Comparison of ENCODE assay signal across 15 cellular contexts in the genomic region with DNA sequence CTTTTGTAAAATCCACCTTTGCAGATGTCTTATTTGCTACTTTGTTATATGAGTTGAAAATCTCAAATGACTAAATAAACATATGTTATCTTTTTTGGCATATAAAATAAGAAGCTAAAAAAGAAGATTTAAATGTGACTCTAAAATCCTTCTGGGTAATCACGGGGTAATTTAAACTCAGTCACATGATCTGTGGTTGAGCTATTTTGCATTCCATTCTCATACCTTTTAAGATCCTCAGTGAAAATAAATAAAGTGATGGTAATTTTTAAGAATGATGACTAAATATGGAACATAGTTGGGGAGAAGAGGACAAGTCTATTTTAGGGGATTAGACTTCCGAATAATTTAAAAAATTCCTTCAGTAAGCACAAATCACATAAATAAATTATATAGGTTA.
DNase-seq lines count a peak whose midpoint lies in the region; ATAC-seq and TF ChIP-seq lines count a peak whose summit lies in the region.
"Had no signal": no experiment of that assay in that cellular context is flagged by ENCODE, and none has a peak within 500 bp of the region (broad histone marks: within the 10 kb centered on the region; RNA-seq: fewer than 3 reads in every experiment).

No MANE protein-coding gene starts in this region.

- H3K18ac ChIP-seq in IMR-90 (ENCODE audit: low read depth, low read length) = no peak overlapping the region

- no CpG with 5 or more reads among the region's 2 CpGs for WGBS in IMR-90 (ENCODE audit: extremely low coverage in 2 of 2, insufficient read length in 1 of 2), 2 experiments

- no peak overlapping the region for H2BK5ac ChIP-seq in IMR-90 (ENCODE audit: low read depth, low read length, poor library complexity, severe bottlenecking)

- H3K79me2 ChIP-seq in PC-9 (ENCODE audit: low read depth) = no peaks in the 10 kb centered on the region

- H3F3A ChIP-seq in PC-9 (ENCODE audit: insufficient read depth, low read depth) = no peaks in the 10 kb centered on the region

- H3K27me3 ChIP-seq in IMR-90 (ENCODE audit: control insufficient read depth, insufficient read depth, low read length) = no peaks in the 10 kb centered on the region
- H3K27me3 ChIP-seq in PC-9 (ENCODE audit: insufficient read depth, low read depth) = no peaks in the 10 kb centered on the region
- H3K27me3 ChIP-seq in breast epithelium = no peaks in the 10 kb centered on the region
- H3K27me3 ChIP-seq in ascending aorta = no peaks in the 10 kb centered on the region
- H3K27me3 ChIP-seq: BLaER1 had no signal

- H3K4ac ChIP-seq in IMR-90 (ENCODE audit: low read depth, low read length) = no peak overlapping the region

- intact Hi-C loops in IMR-90 (cut with micrococcal nuclease) = loop anchor here (5.0 kb wide), 1 partner anchor 211 kb away; no protein-coding TSS in a partner anchor
- intact Hi-C loops in PC-9 (cut with micrococcal nuclease; ENCODE audit: unreplicated experiment) = no loop called here
- intact Hi-C loops in breast epithelium (cut with DNase I; ENCODE audit: low total_unique reads) = no loop called here
- intact Hi-C loops in Right ventricle myocardium inferior (cut with DNase I) = no loop called here
- intact Hi-C loops in ascending aorta (cut with DNase I) = no loop called here

- no peak overlapping the region for H3K56ac ChIP-seq in IMR-90 (ENCODE audit: extremely low read depth, insufficient read depth, low read length)

- H3K4me3 ChIP-seq in IMR-90 (ENCODE audit: insufficient read depth, low read depth, low read length) (no peak overlapping the region), PC-9 (no peak overlapping the region), breast epithelium (no peak overlapping the region), ascending aorta (no peak overlapping the region)
- H3K4me3 ChIP-seq: BLaER1 had no signal

- no peaks in the 10 kb centered on the region for H3K79me1 ChIP-seq in IMR-90 (ENCODE audit: low read depth in 1 of 2, low read length in 2 of 2)

- no peak overlapping the region for H2BK20ac ChIP-seq in IMR-90 (ENCODE audit: low read depth, low read length)

- no peak for TF ChIP-seq POLR2A in IMR-90 (IDR thresholded peaks at IDR 0.05; ENCODE audit: low read depth, low read length)
- TF ChIP-seq POLR2A in breast epithelium (IDR thresholded peaks at IDR 0.05) = no peak

- in situ Hi-C loops in IMR-90 (cut with MboI; ENCODE audit: low sequenced_read_pairs) = no loop called here

- peaks cover 12% of the 10 kb centered on the region for H3K4me1 ChIP-seq in IMR-90 (ENCODE audit: control insufficient read depth, insufficient read depth, low read length)
- H3K4me1 ChIP-seq in PC-9 (replicated peaks; ENCODE audit: insufficient read depth) = no peaks in the 10 kb centered on the region
- no peaks in the 10 kb centered on the region for H3K4me1 ChIP-seq in breast epithelium
- no peaks in the 10 kb centered on the region for H3K4me1 ChIP-seq in ascending aorta
- H3K4me1 ChIP-seq: Caco-2 had no signal

- no peak for TF ChIP-seq RAD21 in IMR-90 (IDR thresholded peaks at IDR 0.05; ENCODE audit: low read length)

- no peak overlapping the region for H3K14ac ChIP-seq in IMR-90 (replicated peaks; ENCODE audit: low read depth, low read length)

- H3K9me2 ChIP-seq in PC-9 (ENCODE audit: insufficient read depth) = no peaks in the 10 kb centered on the region

- peaks cover 4% of the 10 kb centered on the region for H3K9me1 ChIP-seq in IMR-90 (ENCODE audit: insufficient read depth, low read length)

- H4K91ac ChIP-seq in IMR-90 (ENCODE audit: insufficient read depth, low read depth, low read length) = no peak overlapping the region

- H3K9me3 ChIP-seq in IMR-90 (ENCODE audit: control insufficient read depth, insufficient read depth, low read length) (no peaks in the 10 kb centered on the region), PC-9 (ENCODE audit: insufficient read depth, low read depth) (no peaks in the 10 kb centered on the region), breast epithelium (no peaks in the 10 kb centered on the region), ascending aorta (no peaks in the 10 kb centered on the region)
- H3K9me3 ChIP-seq: BLaER1, Caco-2 had no signal

- no peak overlapping the region for H2AK9ac ChIP-seq in IMR-90 (replicated peaks; ENCODE audit: low read depth, low read length, poor library complexity)

- DNase-seq in EH (ENCODE audit: low read depth) = peak; percentile 62
- DNase-seq in IMR-90 = peak; percentile 47
- DNase-seq in astrocyte of the hippocampus (ENCODE audit: low read depth, low spot score) = peak; percentile 33
- peak; percentile 34 for DNase-seq in fibroblast of peridontal ligament (ENCODE audit: extremely low read depth)
- DNase-seq in PC-9 = no peak
- no peak for DNase-seq in breast epithelium (ENCODE audit: low spot score in 2 of 2)
- no peak for DNase-seq in Right ventricle myocardium inferior (ENCODE audit: missing footprints)
- no peak for DNase-seq in ascending aorta (ENCODE audit: low spot score in 2 of 2)
- DNase-seq: AML-193; Caco-2; CD8-positive, alpha-beta memory T cell; DMS53; GOT3; H9 had no signal

- ATAC-seq in IMR-90 (ENCODE audit: low read depth) (no peak), Right ventricle myocardium inferior (no peak)

- dilution Hi-C loops in IMR-90 (cut with HindIII; ENCODE audit: low sequenced_read_pairs, unreplicated experiment) = no loop called here

- no peak overlapping the region for H4K8ac ChIP-seq in IMR-90 (ENCODE audit: low read depth in 2 of 2, low read length in 2 of 2)

- no peak overlapping the region for H3K9ac ChIP-seq in IMR-90 (ENCODE audit: low read depth, low read length)
- H3K9ac ChIP-seq: BLaER1 had no signal

- no peak overlapping the region for H2BK120ac ChIP-seq in IMR-90 (ENCODE audit: low read depth, low read length)

- TF ChIP-seq CTCF in IMR-90 (conservative IDR thresholded peaks at IDR 0.05; ENCODE audit: low read depth, low read length) = no peak
- no peak for TF ChIP-seq CTCF in PC-9 (conservative IDR thresholded peaks at IDR 0.05)
- no peak for TF ChIP-seq CTCF in breast epithelium (IDR thresholded peaks at IDR 0.05)
- no peak for TF ChIP-seq CTCF in ascending aorta (IDR thresholded peaks at IDR 0.05)

- no peak overlapping the region for H4K5ac ChIP-seq in IMR-90 (ENCODE audit: low read depth, low read length)

- H3K27ac ChIP-seq in IMR-90 (ENCODE audit: insufficient read depth, low read length) (no peak overlapping the region), PC-9 (no peak overlapping the region), breast epithelium (no peak overlapping the region), ascending aorta (no peak overlapping the region)
- H3K27ac ChIP-seq: BLaER1 had no signal

- H3K4me2 ChIP-seq in IMR-90 (ENCODE audit: low read depth, low read length) (no peak overlapping the region), PC-9 (no peak overlapping the region)
- H3K4me2 ChIP-seq: BLaER1 had no signal

- no peak overlapping the region for H2BK15ac ChIP-seq in IMR-90 (ENCODE audit: low read depth, low read length)

- H2AK5ac ChIP-seq in IMR-90 (ENCODE audit: low read depth, low read length) = no peak overlapping the region

- H2AFZ ChIP-seq in IMR-90 (replicated peaks; ENCODE audit: low read length, poor library complexity) (no peak overlapping the region), PC-9 (no peak overlapping the region)

- H3K23ac ChIP-seq in IMR-90 (ENCODE audit: low read depth, low read length) = no peak overlapping the region

- H4K20me1 ChIP-seq in IMR-90 (ENCODE audit: insufficient read depth, low read length) (no peaks in the 10 kb centered on the region; the same call in 1 of the 2 replicates), PC-9 (ENCODE audit: insufficient read depth) (no peaks in the 10 kb centered on the region)
- H4K20me1 ChIP-seq: BLaER1 had no signal

- CTCF ChIA-PET in IMR-90 (lab: Yijun Ruan, JAX) = interaction anchor here (0.8 kb wide), 1 partner anchor 9 kb away, joined by 3 read pairs; no protein-coding TSS in a partner anchor
- CTCF ChIA-PET in PC-9 (lab: Charles Lee) = no interaction called here

- no TSS peak for BruUV-seq in IMR-90 (replicated peaks; lab: Mats Ljungman, UMichigan)
- no TSS peak for BruUV-seq in PC-9 (replicated peaks; lab: Mats Ljungman, UMichigan)

- H3K36me3 ChIP-seq in IMR-90 (ENCODE audit: control insufficient read depth, insufficient read depth, low read length) (no peaks in the 10 kb centered on the region), PC-9 (ENCODE audit: low read depth) (no peaks in the 10 kb centered on the region), breast epithelium (no peaks in the 10 kb centered on the region), ascending aorta (no peaks in the 10 kb centered on the region)
- H3K36me3 ChIP-seq: BLaER1 had no signal

- POLR2A ChIA-PET in IMR-90 (lab: Charles Lee; ENCODE audit: unreplicated experiment) (no interaction called here), PC-9 (lab: Charles Lee; ENCODE audit: unreplicated experiment) (no interaction called here)

TF ChIP-seq in IMR-90, 13 proteins besides CTCF, POLR2A, EP300 and RAD21:
- TF ChIP-seq BHLHE40 (IDR thresholded peaks at IDR 0.05; ENCODE audit: low read depth, low read length) = no peak
- TF ChIP-seq RFX5 (IDR thresholded peaks at IDR 0.05; ENCODE audit: low read depth, low read length) = no peak
- no peak for TF ChIP-seq FOS (IDR thresholded peaks at IDR 0.05; ENCODE audit: low read depth, low read length)
- TF ChIP-seq, protein P1, sequence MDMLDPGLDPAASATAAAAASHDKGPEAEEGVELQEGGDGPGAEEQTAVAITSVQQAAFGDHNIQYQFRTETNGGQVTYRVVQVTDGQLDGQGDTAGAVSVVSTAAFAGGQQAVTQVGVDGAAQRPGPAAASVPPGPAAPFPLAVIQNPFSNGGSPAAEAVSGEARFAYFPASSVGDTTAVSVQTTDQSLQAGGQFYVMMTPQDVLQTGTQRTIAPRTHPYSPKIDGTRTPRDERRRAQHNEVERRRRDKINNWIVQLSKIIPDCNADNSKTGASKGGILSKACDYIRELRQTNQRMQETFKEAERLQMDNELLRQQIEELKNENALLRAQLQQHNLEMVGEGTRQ (IDR thresholded peaks at IDR 0.05; ENCODE audit: low read depth, low read length) = peak; percentile 50; the same call in 1 of the 2 replicates
- no peak for TF ChIP-seq MXI1 (IDR thresholded peaks at IDR 0.05; ENCODE audit: borderline replicate concordance, low read depth, low read length)
- TF ChIP-seq, protein P2, sequence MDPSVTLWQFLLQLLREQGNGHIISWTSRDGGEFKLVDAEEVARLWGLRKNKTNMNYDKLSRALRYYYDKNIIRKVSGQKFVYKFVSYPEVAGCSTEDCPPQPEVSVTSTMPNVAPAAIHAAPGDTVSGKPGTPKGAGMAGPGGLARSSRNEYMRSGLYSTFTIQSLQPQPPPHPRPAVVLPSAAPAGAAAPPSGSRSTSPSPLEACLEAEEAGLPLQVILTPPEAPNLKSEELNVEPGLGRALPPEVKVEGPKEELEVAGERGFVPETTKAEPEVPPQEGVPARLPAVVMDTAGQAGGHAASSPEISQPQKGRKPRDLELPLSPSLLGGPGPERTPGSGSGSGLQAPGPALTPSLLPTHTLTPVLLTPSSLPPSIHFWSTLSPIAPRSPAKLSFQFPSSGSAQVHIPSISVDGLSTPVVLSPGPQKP (IDR thresholded peaks at IDR 0.05; ENCODE audit: borderline replicate concordance, low read depth, low read length) = no peak

Comparison
In these comparisons a context has a peak if more than half of its experiments do, and no peak if none do; other contexts are left out.
1. DNase-seq: peak in EH (single experiment), IMR-90 (single experiment), astrocyte of the hippocampus (single experiment) and fibroblast of peridontal ligament (single experiment); none in PC-9 (0 of 2), breast epithelium (0 of 2), Right ventricle myocardium inferior (single experiment) and ascending aorta (0 of 2).